ENCODE assay signal across 1 cellular context in the genomic region with DNA sequence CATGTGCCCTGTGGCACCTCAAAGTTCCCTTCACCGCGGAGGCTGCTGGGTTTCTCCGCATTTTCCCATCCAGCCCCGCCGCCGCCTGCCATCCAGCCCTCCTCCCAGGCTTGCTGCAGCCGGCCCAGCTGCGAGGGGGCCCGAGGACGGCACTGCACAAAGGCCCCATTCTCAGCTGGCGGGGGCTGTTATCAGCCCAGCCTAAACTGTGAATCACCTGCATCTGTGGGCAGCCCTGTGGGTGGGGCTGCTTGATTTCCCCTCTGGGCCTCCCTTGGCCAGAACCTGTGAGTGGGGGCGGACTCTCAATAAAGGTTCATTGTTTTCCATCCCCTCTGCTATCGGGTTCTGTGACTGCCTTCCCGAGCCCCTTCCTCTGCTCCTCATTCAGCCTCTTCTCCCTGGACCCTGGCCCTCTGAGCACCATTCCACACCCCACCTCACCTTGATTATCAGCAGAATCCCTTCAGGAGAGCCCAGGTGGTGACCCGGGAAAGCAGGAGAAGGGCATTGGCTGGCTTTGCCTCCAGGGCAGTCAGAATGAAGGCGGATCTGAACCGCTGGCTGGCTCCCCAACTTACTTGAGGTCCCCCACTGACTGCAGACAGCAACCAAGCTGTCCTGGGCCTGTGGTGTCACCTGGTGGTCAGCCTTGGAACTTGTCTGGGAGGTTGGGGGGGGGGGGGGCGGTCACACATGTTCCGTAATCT.
TF ChIP-seq lines count a peak whose summit lies in the region.

No MANE protein-coding gene starts in this region.

TF ChIP-seq in K562, 482 proteins besides CTCF, POLR2A, EP300 and RAD21 (continued from another document):
- TF ChIP-seq, protein P1, sequence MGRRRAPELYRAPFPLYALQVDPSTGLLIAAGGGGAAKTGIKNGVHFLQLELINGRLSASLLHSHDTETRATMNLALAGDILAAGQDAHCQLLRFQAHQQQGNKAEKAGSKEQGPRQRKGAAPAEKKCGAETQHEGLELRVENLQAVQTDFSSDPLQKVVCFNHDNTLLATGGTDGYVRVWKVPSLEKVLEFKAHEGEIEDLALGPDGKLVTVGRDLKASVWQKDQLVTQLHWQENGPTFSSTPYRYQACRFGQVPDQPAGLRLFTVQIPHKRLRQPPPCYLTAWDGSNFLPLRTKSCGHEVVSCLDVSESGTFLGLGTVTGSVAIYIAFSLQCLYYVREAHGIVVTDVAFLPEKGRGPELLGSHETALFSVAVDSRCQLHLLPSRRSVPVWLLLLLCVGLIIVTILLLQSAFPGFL (CRISPR knock-in tag; IDR thresholded peaks at IDR 0.05), result no peak
- TF ChIP-seq TRIM28 (IDR thresholded peaks at IDR 0.05) (peak; percentile 54; the same call in 1 of the 2 replicates), ZNF12 (CRISPR knock-in tag; IDR thresholded peaks at IDR 0.05) (no peak), PURB (CRISPR knock-in tag; IDR thresholded peaks at IDR 0.05; ENCODE audit: low read depth) (no peak), TCFL5 (CRISPR knock-in tag; conservative IDR thresholded peaks at IDR 0.05) (no peak), CBFA2T2 (conservative IDR thresholded peaks at IDR 0.05) (no peak), KAT8 (IDR thresholded peaks at IDR 0.05; ENCODE audit: low read depth) (no peak), NR2F6 (CRISPR knock-in tag; IDR thresholded peaks at IDR 0.05) (no peak), CHCHD3 (CRISPR knock-in tag; IDR thresholded peaks at IDR 0.05) (no peak), DDX20 (tag; IDR thresholded peaks at IDR 0.05; ENCODE audit: low read depth) (no peak), ARID2 (IDR thresholded peaks at IDR 0.05) (peak; percentile 87), DMBX1 (CRISPR knock-in tag; IDR thresholded peaks at IDR 0.05; ENCODE audit: borderline replicate concordance) (no peak), ZNF24 (IDR thresholded peaks at IDR 0.05) (peak; percentile 85; the same call in 1 of the 2 replicates), CBX5 (IDR thresholded peaks at IDR 0.05; ENCODE audit: borderline replicate concordance, low read depth) (peak; percentile 73; the same call in 1 of the 2 replicates), ZBTB7A (IDR thresholded peaks at IDR 0.05; ENCODE audit: borderline replicate concordance, control insufficient read depth, low read depth, low read length) (peak; percentile 7; the same call in 1 of the 2 replicates), CC2D1A (IDR thresholded peaks at IDR 0.05) (peak; percentile 75; the same call in 1 of the 2 replicates), SRSF7 (optimal IDR thresholded peaks at IDR 0.05; ENCODE audit: low read depth, low read length) (no peak), MAZ (CRISPR knock-in tag; conservative IDR thresholded peaks at IDR 0.05 in 1 of 2, IDR thresholded peaks at IDR 0.05 in 1 of 2) (0 out of 4 replicates have a peak, but pooled peaks of 1 of the 2 experiments have one; percentile 22), KLF6 (CRISPR knock-in tag; IDR thresholded peaks at IDR 0.05; ENCODE audit: borderline replicate concordance) (no peak)
- TF ChIP-seq, protein P2, sequence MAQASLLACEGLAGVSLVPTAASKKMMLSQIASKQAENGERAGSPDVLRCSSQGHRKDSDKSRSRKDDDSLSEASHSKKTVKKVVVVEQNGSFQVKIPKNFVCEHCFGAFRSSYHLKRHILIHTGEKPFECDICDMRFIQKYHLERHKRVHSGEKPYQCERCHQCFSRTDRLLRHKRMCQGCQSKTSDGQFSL (CRISPR knock-in tag; IDR thresholded peaks at IDR 0.05), result peak; percentile 96
- TF ChIP-seq, protein P2 (tag; IDR thresholded peaks at IDR 0.05), result peak in 1 of 2 experiments; percentile 89; a peak in 2 of 4 replicates
- TF ChIP-seq, protein P3, sequence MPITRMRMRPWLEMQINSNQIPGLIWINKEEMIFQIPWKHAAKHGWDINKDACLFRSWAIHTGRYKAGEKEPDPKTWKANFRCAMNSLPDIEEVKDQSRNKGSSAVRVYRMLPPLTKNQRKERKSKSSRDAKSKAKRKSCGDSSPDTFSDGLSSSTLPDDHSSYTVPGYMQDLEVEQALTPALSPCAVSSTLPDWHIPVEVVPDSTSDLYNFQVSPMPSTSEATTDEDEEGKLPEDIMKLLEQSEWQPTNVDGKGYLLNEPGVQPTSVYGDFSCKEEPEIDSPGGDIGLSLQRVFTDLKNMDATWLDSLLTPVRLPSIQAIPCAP (CRISPR knock-in tag; IDR thresholded peaks at IDR 0.05; ENCODE audit: borderline replicate concordance), result no peak
- TF ChIP-seq, protein P4, sequence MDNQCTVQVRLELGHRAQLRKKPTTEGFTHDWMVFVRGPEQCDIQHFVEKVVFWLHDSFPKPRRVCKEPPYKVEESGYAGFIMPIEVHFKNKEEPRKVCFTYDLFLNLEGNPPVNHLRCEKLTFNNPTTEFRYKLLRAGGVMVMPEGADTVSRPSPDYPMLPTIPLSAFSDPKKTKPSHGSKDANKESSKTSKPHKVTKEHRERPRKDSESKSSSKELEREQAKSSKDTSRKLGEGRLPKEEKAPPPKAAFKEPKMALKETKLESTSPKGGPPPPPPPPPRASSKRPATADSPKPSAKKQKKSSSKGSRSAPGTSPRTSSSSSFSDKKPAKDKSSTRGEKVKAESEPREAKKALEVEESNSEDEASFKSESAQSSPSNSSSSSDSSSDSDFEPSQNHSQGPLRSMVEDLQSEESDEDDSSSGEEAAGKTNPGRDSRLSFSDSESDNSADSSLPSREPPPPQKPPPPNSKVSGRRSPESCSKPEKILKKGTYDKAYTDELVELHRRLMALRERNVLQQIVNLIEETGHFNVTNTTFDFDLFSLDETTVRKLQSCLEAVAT (IDR thresholded peaks at IDR 0.05), result no peak
- TF ChIP-seq, protein P5, sequence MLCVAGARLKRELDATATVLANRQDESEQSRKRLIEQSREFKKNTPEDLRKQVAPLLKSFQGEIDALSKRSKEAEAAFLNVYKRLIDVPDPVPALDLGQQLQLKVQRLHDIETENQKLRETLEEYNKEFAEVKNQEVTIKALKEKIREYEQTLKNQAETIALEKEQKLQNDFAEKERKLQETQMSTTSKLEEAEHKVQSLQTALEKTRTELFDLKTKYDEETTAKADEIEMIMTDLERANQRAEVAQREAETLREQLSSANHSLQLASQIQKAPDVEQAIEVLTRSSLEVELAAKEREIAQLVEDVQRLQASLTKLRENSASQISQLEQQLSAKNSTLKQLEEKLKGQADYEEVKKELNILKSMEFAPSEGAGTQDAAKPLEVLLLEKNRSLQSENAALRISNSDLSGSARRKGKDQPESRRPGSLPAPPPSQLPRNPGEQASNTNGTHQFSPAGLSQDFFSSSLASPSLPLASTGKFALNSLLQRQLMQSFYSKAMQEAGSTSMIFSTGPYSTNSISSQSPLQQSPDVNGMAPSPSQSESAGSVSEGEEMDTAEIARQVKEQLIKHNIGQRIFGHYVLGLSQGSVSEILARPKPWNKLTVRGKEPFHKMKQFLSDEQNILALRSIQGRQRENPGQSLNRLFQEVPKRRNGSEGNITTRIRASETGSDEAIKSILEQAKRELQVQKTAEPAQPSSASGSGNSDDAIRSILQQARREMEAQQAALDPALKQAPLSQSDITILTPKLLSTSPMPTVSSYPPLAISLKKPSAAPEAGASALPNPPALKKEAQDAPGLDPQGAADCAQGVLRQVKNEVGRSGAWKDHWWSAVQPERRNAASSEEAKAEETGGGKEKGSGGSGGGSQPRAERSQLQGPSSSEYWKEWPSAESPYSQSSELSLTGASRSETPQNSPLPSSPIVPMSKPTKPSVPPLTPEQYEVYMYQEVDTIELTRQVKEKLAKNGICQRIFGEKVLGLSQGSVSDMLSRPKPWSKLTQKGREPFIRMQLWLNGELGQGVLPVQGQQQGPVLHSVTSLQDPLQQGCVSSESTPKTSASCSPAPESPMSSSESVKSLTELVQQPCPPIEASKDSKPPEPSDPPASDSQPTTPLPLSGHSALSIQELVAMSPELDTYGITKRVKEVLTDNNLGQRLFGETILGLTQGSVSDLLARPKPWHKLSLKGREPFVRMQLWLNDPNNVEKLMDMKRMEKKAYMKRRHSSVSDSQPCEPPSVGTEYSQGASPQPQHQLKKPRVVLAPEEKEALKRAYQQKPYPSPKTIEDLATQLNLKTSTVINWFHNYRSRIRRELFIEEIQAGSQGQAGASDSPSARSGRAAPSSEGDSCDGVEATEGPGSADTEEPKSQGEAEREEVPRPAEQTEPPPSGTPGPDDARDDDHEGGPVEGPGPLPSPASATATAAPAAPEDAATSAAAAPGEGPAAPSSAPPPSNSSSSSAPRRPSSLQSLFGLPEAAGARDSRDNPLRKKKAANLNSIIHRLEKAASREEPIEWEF (CRISPR knock-in tag; IDR thresholded peaks at IDR 0.05), result no peak
- TF ChIP-seq, protein P6, sequence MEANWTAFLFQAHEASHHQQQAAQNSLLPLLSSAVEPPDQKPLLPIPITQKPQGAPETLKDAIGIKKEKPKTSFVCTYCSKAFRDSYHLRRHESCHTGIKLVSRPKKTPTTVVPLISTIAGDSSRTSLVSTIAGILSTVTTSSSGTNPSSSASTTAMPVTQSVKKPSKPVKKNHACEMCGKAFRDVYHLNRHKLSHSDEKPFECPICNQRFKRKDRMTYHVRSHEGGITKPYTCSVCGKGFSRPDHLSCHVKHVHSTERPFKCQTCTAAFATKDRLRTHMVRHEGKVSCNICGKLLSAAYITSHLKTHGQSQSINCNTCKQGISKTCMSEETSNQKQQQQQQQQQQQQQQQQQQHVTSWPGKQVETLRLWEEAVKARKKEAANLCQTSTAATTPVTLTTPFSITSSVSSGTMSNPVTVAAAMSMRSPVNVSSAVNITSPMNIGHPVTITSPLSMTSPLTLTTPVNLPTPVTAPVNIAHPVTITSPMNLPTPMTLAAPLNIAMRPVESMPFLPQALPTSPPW (CRISPR knock-in tag; IDR thresholded peaks at IDR 0.05), result 0 out of 2 replicates have a peak, but pooled peaks have one; percentile 17
- TF ChIP-seq, protein P7, sequence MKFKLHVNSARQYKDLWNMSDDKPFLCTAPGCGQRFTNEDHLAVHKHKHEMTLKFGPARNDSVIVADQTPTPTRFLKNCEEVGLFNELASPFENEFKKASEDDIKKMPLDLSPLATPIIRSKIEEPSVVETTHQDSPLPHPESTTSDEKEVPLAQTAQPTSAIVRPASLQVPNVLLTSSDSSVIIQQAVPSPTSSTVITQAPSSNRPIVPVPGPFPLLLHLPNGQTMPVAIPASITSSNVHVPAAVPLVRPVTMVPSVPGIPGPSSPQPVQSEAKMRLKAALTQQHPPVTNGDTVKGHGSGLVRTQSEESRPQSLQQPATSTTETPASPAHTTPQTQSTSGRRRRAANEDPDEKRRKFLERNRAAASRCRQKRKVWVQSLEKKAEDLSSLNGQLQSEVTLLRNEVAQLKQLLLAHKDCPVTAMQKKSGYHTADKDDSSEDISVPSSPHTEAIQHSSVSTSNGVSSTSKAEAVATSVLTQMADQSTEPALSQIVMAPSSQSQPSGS (CRISPR knock-in tag; IDR thresholded peaks at IDR 0.05), result no peak
